ENCODE assay signal across 14 cellular contexts in genomic region chr5:120405923-120406322, GRCh38. TPM values are rescaled to one million over a fixed set of nuclear protein-coding genes. Genes with fewer than 3 reads are reported as not detected.
A peak's percentile ranks its signal among the peaks of the same experiment; 100 is the strongest.
DNase-seq lines count a peak whose midpoint lies in the region; ATAC-seq and TF ChIP-seq lines count a peak whose summit lies in the region.
"Had no signal": no experiment of that assay in that cellular context is flagged by ENCODE, and none has a peak within 500 bp of the region (broad histone marks: within the 10 kb centered on the region; RNA-seq: fewer than 3 reads in every experiment).

No MANE protein-coding gene starts in this region.

- peak overlapping the region; percentile 84 for H3K27ac Mint-ChIP-seq in chondrocyte (ENCODE audit: unreplicated experiment)
- H3K27ac Mint-ChIP-seq in osteocyte (ENCODE audit: unreplicated experiment), result peak overlapping the region; percentile 73
- H3K27ac Mint-ChIP-seq in activated CD4-positive, alpha-beta T cell treated with anti-CD3 and anti-CD28 coated beads for 36 hours, result no peak overlapping the region
- H3K27ac Mint-ChIP-seq: activated T-helper 1 cell treated with anti-CD3 and anti-CD28 coated beads, Interleukin-12 subunit alpha, Interleukin-12 subunit beta, Interleukin-2, Interleukin-4 antibody, amounts not matched to agents 30 ng/mL and 10 ng/mL and 1 ng/mL, durations not matched to agents 14 hours and 24 hours and 36 hours; IgD-negative memory B cell had no signal

- H3K36me3 ChIP-seq in MG63, result no peaks in the 10 kb centered on the region; the same call in 1 of the 2 replicates
- H3K36me3 ChIP-seq: pancreas had no signal

- no peak overlapping the region for H3K4me3 ChIP-seq in MG63
- H3K4me3 ChIP-seq: pancreas had no signal

- H3K27me3 Mint-ChIP-seq in chondrocyte (ENCODE audit: low read depth), result no peaks in the 10 kb centered on the region
- H3K27me3 Mint-ChIP-seq in osteocyte (ENCODE audit: unreplicated experiment), result no peaks in the 10 kb centered on the region
- no peaks in the 10 kb centered on the region for H3K27me3 Mint-ChIP-seq in activated CD4-positive, alpha-beta T cell treated with anti-CD3 and anti-CD28 coated beads for 36 hours
- H3K27me3 Mint-ChIP-seq: IgD-negative memory B cell had no signal

- no peak for TF ChIP-seq CTCF in chondrocyte (IDR thresholded peaks at IDR 0.05)
- no peak for TF ChIP-seq CTCF in osteocyte (IDR thresholded peaks at IDR 0.05)

- DNase-seq in MG63, result peak; percentile 6
- DNase-seq in chondrocyte (ENCODE audit: low spot score), result no peak
- no peak for DNase-seq in osteocyte (ENCODE audit: extremely low spot score, unreplicated experiment)
- no peak for DNase-seq in activated CD4-positive, alpha-beta T cell treated with anti-CD3 and anti-CD28 coated beads for 36 hours
- no peak for DNase-seq in COR-L47 (lab: John Stamatoyannopoulos, UW)
- DNase-seq in mesenteric fat pad (ENCODE audit: low spot score), result no peak
- DNase-seq in central memory CD4-positive, alpha-beta T cell, result no peak
- DNase-seq: DMS153, NCI-H524, pancreas had no signal

- H3K4me3 Mint-ChIP-seq in chondrocyte (ENCODE audit: unreplicated experiment), result no peak overlapping the region
- H3K4me3 Mint-ChIP-seq in osteocyte (ENCODE audit: unreplicated experiment), result no peak overlapping the region
- H3K4me3 Mint-ChIP-seq in activated CD4-positive, alpha-beta T cell treated with anti-CD3 and anti-CD28 coated beads for 36 hours, result no peak overlapping the region
- H3K4me3 Mint-ChIP-seq: activated T-helper 1 cell treated with anti-CD3 and anti-CD28 coated beads, Interleukin-12 subunit alpha, Interleukin-12 subunit beta, Interleukin-2, Interleukin-4 antibody, amounts not matched to agents 30 ng/mL and 10 ng/mL and 1 ng/mL, durations not matched to agents 14 hours and 24 hours and 36 hours; IgD-negative memory B cell had no signal

- H3K36me3 Mint-ChIP-seq in chondrocyte (ENCODE audit: low read depth), result no peaks in the 10 kb centered on the region
- H3K36me3 Mint-ChIP-seq in osteocyte (ENCODE audit: unreplicated experiment), result no peaks in the 10 kb centered on the region
- H3K36me3 Mint-ChIP-seq in activated CD4-positive, alpha-beta T cell treated with anti-CD3 and anti-CD28 coated beads for 36 hours (ENCODE audit: low read depth), result no peaks in the 10 kb centered on the region
- H3K36me3 Mint-ChIP-seq: IgD-negative memory B cell had no signal

- peaks cover 4% of the 10 kb centered on the region for H3K9me3 Mint-ChIP-seq in chondrocyte (ENCODE audit: low read depth)
- peaks cover 6% of the 10 kb centered on the region for H3K9me3 Mint-ChIP-seq in osteocyte (ENCODE audit: unreplicated experiment)
- peaks cover 3% of the 10 kb centered on the region for H3K9me3 Mint-ChIP-seq in activated CD4-positive, alpha-beta T cell treated with anti-CD3 and anti-CD28 coated beads for 36 hours (ENCODE audit: low read depth)
- H3K9me3 Mint-ChIP-seq: activated T-helper 1 cell treated with anti-CD3 and anti-CD28 coated beads, Interleukin-12 subunit alpha, Interleukin-12 subunit beta, Interleukin-2, Interleukin-4 antibody, amounts not matched to agents 30 ng/mL and 10 ng/mL and 1 ng/mL, durations not matched to agents 14 hours and 24 hours and 36 hours had no signal

- intact Hi-C loops in activated CD4-positive, alpha-beta T cell treated with anti-CD3 and anti-CD28 coated beads for 36 hours (cut with DNase I, micrococcal nuclease), result no loop called here

- H3K9me3 ChIP-seq in MG63, result peaks cover 6% of the 10 kb centered on the region
- H3K9me3 ChIP-seq: pancreas had no signal

- peak; percentile 69 for ATAC-seq in GM21576 (IDR thresholded peaks at IDR 0.05; ENCODE audit: unreplicated experiment)
- ATAC-seq in activated CD4-positive, alpha-beta T cell treated with anti-CD3 and anti-CD28 coated beads for 36 hours, result no peak

- H3K4me1 Mint-ChIP-seq in chondrocyte (ENCODE audit: low read depth) (peaks cover 19% of the 10 kb centered on the region), osteocyte (ENCODE audit: unreplicated experiment) (peaks cover 15% of the 10 kb centered on the region)
- no peaks in the 10 kb centered on the region for H3K4me1 Mint-ChIP-seq in activated CD4-positive, alpha-beta T cell treated with anti-CD3 and anti-CD28 coated beads for 36 hours
- H3K4me1 Mint-ChIP-seq: IgD-negative memory B cell had no signal

- POLR2A ChIA-PET in activated CD4-positive, alpha-beta T cell treated with anti-CD3 and anti-CD28 coated beads for 36 hours (lab: Charles Lee), result no interaction called here

- CTCF ChIA-PET in activated CD4-positive, alpha-beta T cell treated with anti-CD3 and anti-CD28 coated beads for 36 hours (lab: Charles Lee), result no interaction called here

- no peaks in the 10 kb centered on the region for H3K27me3 ChIP-seq in MG63
- H3K27me3 ChIP-seq: pancreas had no signal

RNA-seq across cellular contexts. Expression of gene PRR16, which starts 58.2 kb away (rescaled TPM):
- 0.30 and 5.9 TPM in 2 replicates for total RNA-seq in MG63 (2014; rRNA removed; shearing (Covaris generic); ENCODE audit: low replicate concordance)
- total RNA-seq in chondrocyte, result 10.7 to 38.1 TPM (median 10.7 TPM) in 3 replicates
- 18.3 and 20.9 TPM in 2 replicates for total RNA-seq in osteocyte
- not detected for total RNA-seq in activated CD4-positive, alpha-beta T cell treated with anti-CD3 and anti-CD28 coated beads for 36 hours
- total RNA-seq in mesenteric fat pad, result 3.3 TPM
- total RNA-seq: activated T-helper 1 cell treated with anti-CD3 and anti-CD28 coated beads, Interleukin-12 subunit alpha, Interleukin-12 subunit beta, Interleukin-2, Interleukin-4 antibody, amounts not matched to agents 30 ng/mL and 10 ng/mL and 1 ng/mL, durations not matched to agents 14 hours and 24 hours and 36 hours; T-helper 2 cell treated with Interferon-gamma antibody and Interleukin-4, amounts not matched to agents 100 ng/mL and 5 ng/mL, for 36 hours had no signal
